ENCODE assay signal across 23 cellular contexts in the genomic region with DNA sequence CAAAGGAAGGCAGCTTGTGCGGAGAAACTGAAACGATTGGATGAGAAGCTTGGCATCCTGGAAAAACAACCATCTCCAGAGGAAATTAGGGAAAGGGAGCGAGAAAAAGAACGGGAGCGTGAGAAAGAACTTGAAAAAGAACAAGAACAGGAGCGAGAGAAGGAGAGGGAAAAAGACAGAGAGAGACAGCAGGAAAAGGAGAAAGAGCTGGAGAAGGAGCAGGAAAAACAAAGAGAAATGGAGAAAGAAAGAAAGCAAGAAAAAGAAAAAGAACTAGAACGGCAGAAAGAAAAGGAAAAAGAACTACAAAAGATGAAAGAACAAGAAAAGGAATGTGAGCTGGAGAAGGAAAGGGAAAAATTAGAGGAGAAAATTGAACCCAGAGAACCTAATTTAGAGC. TPM values are rescaled to one million over a fixed set of nuclear protein-coding genes. Genes with fewer than 3 reads are reported as not detected.
DNase-seq lines count a peak whose midpoint lies in the region; ATAC-seq and TF ChIP-seq lines count a peak whose summit lies in the region.
"Had no signal": no experiment of that assay in that cellular context is flagged by ENCODE, and none has a peak within 500 bp of the region (broad histone marks: within the 10 kb centered on the region; RNA-seq: fewer than 3 reads in every experiment).

No MANE protein-coding gene starts in this region.

- no peaks in the 10 kb centered on the region for H3K4me1 Mint-ChIP-seq in MCF 10A (ENCODE audit: insufficient read depth, unreplicated experiment)
- H3K4me1 Mint-ChIP-seq in effector memory CD8-positive, alpha-beta T cell (ENCODE audit: low read depth in 2 of 2), result peaks cover 6 to 16% of the 10 kb centered on the region in 2 donors
- H3K4me1 Mint-ChIP-seq: GM23338 had no signal

- DNase-seq in MCF 10A (ENCODE audit: unreplicated experiment) (no peak), breast epithelium (ENCODE audit: low spot score in 2 of 2) (no peak), PC-3 (no peak), NCI-H226 (no peak), left colon (no peak)
- no peak for DNase-seq in effector memory CD8-positive, alpha-beta T cell
- DNase-seq: activated CD4-positive, alpha-beta T cell treated with anti-CD3 and anti-CD28 coated beads for 1 hour; activated CD8-positive, alpha-beta memory T cell treated with anti-CD3 and anti-CD28 coated beads, Interleukin-2, amount 50 U/mL, for 48 hours; DND-41; effector CD8-positive, alpha-beta T cell; esophagus squamous epithelium; gastrocnemius medialis; hippocampal formation; left ventricle myocardium inferior; NCI-H1105; NCI-H2029 treated with DMSO at 0.1 percent for 48 hours; NCI-H446; SHP77 treated with DMSO at 0.1 percent for 48 hours; testis; uterus had no signal

- no peaks in the 10 kb centered on the region for H3K27me3 Mint-ChIP-seq in MCF 10A (ENCODE audit: insufficient read depth, unreplicated experiment)
- no peaks in the 10 kb centered on the region for H3K27me3 Mint-ChIP-seq in effector memory CD8-positive, alpha-beta T cell

- no peak overlapping the region for H3K27ac ChIP-seq in breast epithelium
- no peak overlapping the region for H3K27ac ChIP-seq in PC-3 (ENCODE audit: low read length)
- H3K27ac ChIP-seq: esophagus squamous epithelium, gastrocnemius medialis, left ventricle myocardium inferior, prostate gland, testis, uterus had no signal

- H3K4me1 ChIP-seq in breast epithelium, result no peaks in the 10 kb centered on the region
- no peaks in the 10 kb centered on the region for H3K4me1 ChIP-seq in PC-3 (ENCODE audit: insufficient read depth, low read length)
- H3K4me1 ChIP-seq: esophagus squamous epithelium, gastrocnemius medialis, left ventricle myocardium inferior, prostate gland, testis, uterus had no signal

- H3K27ac Mint-ChIP-seq in MCF 10A (ENCODE audit: low read depth, unreplicated experiment), result no peak overlapping the region
- H3K27ac Mint-ChIP-seq in effector memory CD8-positive, alpha-beta T cell, result peak overlapping the region; percentile 30 to 61
- H3K27ac Mint-ChIP-seq: GM23338 had no signal

- H3K9me3 Mint-ChIP-seq in MCF 10A (ENCODE audit: unreplicated experiment), result no peaks in the 10 kb centered on the region
- H3K9me3 Mint-ChIP-seq in effector memory CD8-positive, alpha-beta T cell, result no peaks in the 10 kb centered on the region
- H3K9me3 Mint-ChIP-seq: GM23338 had no signal

- H4K20me1 ChIP-seq in PC-3 (ENCODE audit: low read length), result peaks cover 13% of the 10 kb centered on the region; the same call in 1 of the 2 replicates

- H3K36me3 ChIP-seq in breast epithelium, result no peaks in the 10 kb centered on the region
- peaks cover 91% of the 10 kb centered on the region for H3K36me3 ChIP-seq in PC-3 (ENCODE audit: low read depth, low read length)
- H3K36me3 ChIP-seq: uterus had no signal

- H3K4me3 ChIP-seq in breast epithelium (no peak overlapping the region), PC-3 (ENCODE audit: low read length) (no peak overlapping the region)
- H3K4me3 ChIP-seq: esophagus squamous epithelium, gastrocnemius medialis, GM23338, left ventricle myocardium inferior, prostate gland, testis, uterus had no signal

- intact Hi-C loops in MCF 10A (cut with micrococcal nuclease) (loop anchor here (5.0 kb wide), 1 partner anchor 35 kb away; no protein-coding TSS in a partner anchor), breast epithelium (cut with DNase I; ENCODE audit: low total_unique reads) (no loop called here), PC-3 (cut with micrococcal nuclease) (loop anchor here (5.0 kb wide), 2 partner anchors 35 to 45 kb away; a partner anchor contains a TSS), left colon (cut with DNase I, micrococcal nuclease) (loop anchor here in 1 of 2 donors (10.0 kb wide), 1 partner anchor 52 kb away; no protein-coding TSS in a partner anchor)

- BruUV-seq in MCF 10A (replicated peaks; lab: Mats Ljungman, UMichigan) (TSS peak; percentile 50), PC-3 (replicated peaks; lab: Mats Ljungman, UMichigan) (TSS peak; percentile 42)

- no peak overlapping the region for H3K4me2 ChIP-seq in PC-3 (ENCODE audit: low read length)
- H3K4me2 ChIP-seq: GM23338 had no signal

- POLR2A ChIA-PET in MCF 10A (lab: Yijun Ruan, JAX), result interaction anchor here (0.6 to 1.6 kb wide), 3 partner anchors 14 to 327 kb away, joined by 3 to 5 read pairs (median 3); no protein-coding TSS in a partner anchor
- POLR2A ChIA-PET in PC-3 (lab: Charles Lee; ENCODE audit: unreplicated experiment), result interaction anchor here (0.6 kb wide), 2 partner anchors 26 to 34 kb away, joined by 3 to 4 read pairs; no protein-coding TSS in a partner anchor

- H3K27me3 ChIP-seq in breast epithelium (no peaks in the 10 kb centered on the region), PC-3 (ENCODE audit: low read length) (no peaks in the 10 kb centered on the region)
- H3K27me3 ChIP-seq: esophagus squamous epithelium, gastrocnemius medialis, testis, uterus had no signal

- TF ChIP-seq POLR2A in breast epithelium (IDR thresholded peaks at IDR 0.05), result no peak

- no peak for TF ChIP-seq CTCF in MCF 10A (IDR thresholded peaks at IDR 0.05; ENCODE audit: unreplicated experiment)
- TF ChIP-seq CTCF in breast epithelium (IDR thresholded peaks at IDR 0.05), result no peak
- TF ChIP-seq CTCF in PC-3 (conservative IDR thresholded peaks at IDR 0.05; ENCODE audit: low read depth, low read length), result no peak

- H3K4me3 Mint-ChIP-seq in MCF 10A (ENCODE audit: unreplicated experiment), result no peak overlapping the region
- H3K4me3 Mint-ChIP-seq in effector memory CD8-positive, alpha-beta T cell, result peak overlapping the region in 1 of 2 donors; percentile 16
- H3K4me3 Mint-ChIP-seq: GM23338 had no signal

- peaks cover 7% of the 10 kb centered on the region for H3F3A ChIP-seq in PC-3 (ENCODE audit: low read length, unreplicated experiment)

- H3K9ac ChIP-seq in PC-3 (ENCODE audit: low read length), result no peak overlapping the region

- peaks cover 94% of the 10 kb centered on the region for H3K36me3 Mint-ChIP-seq in MCF 10A (ENCODE audit: insufficient read depth, unreplicated experiment)
- peaks cover 98% of the 10 kb centered on the region for H3K36me3 Mint-ChIP-seq in effector memory CD8-positive, alpha-beta T cell (ENCODE audit: insufficient read depth)

- no peaks in the 10 kb centered on the region for H3K9me2 ChIP-seq in PC-3 (replicated peaks; ENCODE audit: low read length)

- H3K9me3 ChIP-seq in breast epithelium (no peaks in the 10 kb centered on the region), PC-3 (ENCODE audit: low read length) (no peaks in the 10 kb centered on the region)
- H3K9me3 ChIP-seq: esophagus squamous epithelium, gastrocnemius medialis, left ventricle myocardium inferior, prostate gland, testis, uterus had no signal

- H3K79me2 ChIP-seq in PC-3 (ENCODE audit: low read length), result 0 out of 2 replicates have a peak, but pooled peaks cover 3% of the 10 kb centered on the region

- CTCF ChIA-PET in MCF 10A (lab: Yijun Ruan, JAX), result interaction anchor here (0.9 to 1.5 kb wide), 3 partner anchors 17 to 186 kb away, joined by 3 to 5 read pairs (median 4); no protein-coding TSS in a partner anchor
- CTCF ChIA-PET in PC-3 (lab: Charles Lee), result interaction anchor here (0.8 kb wide), 1 partner anchor 47 kb away, joined by 4 read pairs; a partner anchor contains a TSS

- ATAC-seq in PC-3, result no peak
- ATAC-seq in effector memory CD8-positive, alpha-beta T cell (replicated peaks), result no peak
- no peak for ATAC-seq in HG03039 (IDR thresholded peaks at IDR 0.05; ENCODE audit: unreplicated experiment)
- ATAC-seq in left colon, result no peak
- ATAC-seq: gastrocnemius medialis, GM23338 had no signal

- no peak overlapping the region for H2AFZ ChIP-seq in PC-3 (ENCODE audit: low read length)
- H2AFZ ChIP-seq: GM23338 had no signal

RNA-seq across cellular contexts. Expression of a gene that starts 47.2 kb away (rescaled TPM):
- 296 and 298 TPM in 2 replicates for total RNA-seq in MCF 10A (2022)
- 100 to 1,000 TPM in 1 of 3 donors, 10 to 100 TPM in 2; 91.1 to 126 (median 96.0) TPM for total RNA-seq in breast epithelium
- 199 and 225 TPM in 2 replicates for total RNA-seq in PC-3 (2014; rRNA removed)
- 100 to 1,000 TPM; 122 to 144 TPM for total RNA-seq in left colon
